1 cellular context compared by ENCODE assay signal in genomic region chr20:25278636-25279361, GRCh38.
TF ChIP-seq lines count a peak whose summit lies in the region.

No MANE protein-coding gene starts in this region.

TF ChIP-seq in HepG2, 621 proteins besides CTCF, POLR2A, EP300 and RAD21 (continued from another document):
- TF ChIP-seq UBTF (CRISPR knock-in tag; IDR thresholded peaks at IDR 0.05), result no peak
- TF ChIP-seq MXI1 (IDR thresholded peaks at IDR 0.05; ENCODE audit: borderline replicate concordance, low read depth, low read length), result no peak
- no peak for TF ChIP-seq ZNF891 (CRISPR knock-in tag; IDR thresholded peaks at IDR 0.05)
- no peak for TF ChIP-seq SOX5 (CRISPR knock-in tag; IDR thresholded peaks at IDR 0.05; ENCODE audit: borderline replicate concordance)
- TF ChIP-seq, protein P1, sequence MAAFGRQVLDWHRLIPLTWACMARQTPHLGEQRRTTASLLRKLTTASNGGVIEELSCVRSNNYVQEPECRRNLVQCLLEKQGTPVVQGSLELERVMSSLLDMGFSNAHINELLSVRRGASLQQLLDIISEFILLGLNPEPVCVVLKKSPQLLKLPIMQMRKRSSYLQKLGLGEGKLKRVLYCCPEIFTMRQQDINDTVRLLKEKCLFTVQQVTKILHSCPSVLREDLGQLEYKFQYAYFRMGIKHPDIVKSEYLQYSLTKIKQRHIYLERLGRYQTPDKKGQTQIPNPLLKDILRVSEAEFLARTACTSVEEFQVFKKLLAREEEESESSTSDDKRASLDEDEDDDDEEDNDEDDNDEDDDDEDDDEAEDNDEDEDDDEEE (CRISPR knock-in tag; IDR thresholded peaks at IDR 0.05), result no peak
- no peak for TF ChIP-seq CBX1 (IDR thresholded peaks at IDR 0.05; ENCODE audit: low read depth)
- TF ChIP-seq ADNP (CRISPR knock-in tag; IDR thresholded peaks at IDR 0.05), result no peak
- TF ChIP-seq ZNF121 (CRISPR knock-in tag; IDR thresholded peaks at IDR 0.05), result no peak
- no peak for TF ChIP-seq ZNF446 (CRISPR knock-in tag; IDR thresholded peaks at IDR 0.05)
- TF ChIP-seq ZKSCAN5 (CRISPR knock-in tag; IDR thresholded peaks at IDR 0.05), result no peak
- TF ChIP-seq FOXP1 (IDR thresholded peaks at IDR 0.05), result no peak
- TF ChIP-seq FOXP1 (CRISPR knock-in tag; IDR thresholded peaks at IDR 0.05), result no peak
- TF ChIP-seq PAF1 (CRISPR knock-in tag; IDR thresholded peaks at IDR 0.05), result no peak
- TF ChIP-seq, protein P2, sequence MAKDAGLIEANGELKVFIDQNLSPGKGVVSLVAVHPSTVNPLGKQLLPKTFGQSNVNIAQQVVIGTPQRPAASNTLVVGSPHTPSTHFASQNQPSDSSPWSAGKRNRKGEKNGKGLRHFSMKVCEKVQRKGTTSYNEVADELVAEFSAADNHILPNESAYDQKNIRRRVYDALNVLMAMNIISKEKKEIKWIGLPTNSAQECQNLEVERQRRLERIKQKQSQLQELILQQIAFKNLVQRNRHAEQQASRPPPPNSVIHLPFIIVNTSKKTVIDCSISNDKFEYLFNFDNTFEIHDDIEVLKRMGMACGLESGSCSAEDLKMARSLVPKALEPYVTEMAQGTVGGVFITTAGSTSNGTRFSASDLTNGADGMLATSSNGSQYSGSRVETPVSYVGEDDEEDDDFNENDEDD (CRISPR knock-in tag; IDR thresholded peaks at IDR 0.05; ENCODE audit: borderline replicate concordance), result no peak
- TF ChIP-seq JUN (CRISPR knock-in tag; IDR thresholded peaks at IDR 0.05), result no peak
- TF ChIP-seq, protein P3, sequence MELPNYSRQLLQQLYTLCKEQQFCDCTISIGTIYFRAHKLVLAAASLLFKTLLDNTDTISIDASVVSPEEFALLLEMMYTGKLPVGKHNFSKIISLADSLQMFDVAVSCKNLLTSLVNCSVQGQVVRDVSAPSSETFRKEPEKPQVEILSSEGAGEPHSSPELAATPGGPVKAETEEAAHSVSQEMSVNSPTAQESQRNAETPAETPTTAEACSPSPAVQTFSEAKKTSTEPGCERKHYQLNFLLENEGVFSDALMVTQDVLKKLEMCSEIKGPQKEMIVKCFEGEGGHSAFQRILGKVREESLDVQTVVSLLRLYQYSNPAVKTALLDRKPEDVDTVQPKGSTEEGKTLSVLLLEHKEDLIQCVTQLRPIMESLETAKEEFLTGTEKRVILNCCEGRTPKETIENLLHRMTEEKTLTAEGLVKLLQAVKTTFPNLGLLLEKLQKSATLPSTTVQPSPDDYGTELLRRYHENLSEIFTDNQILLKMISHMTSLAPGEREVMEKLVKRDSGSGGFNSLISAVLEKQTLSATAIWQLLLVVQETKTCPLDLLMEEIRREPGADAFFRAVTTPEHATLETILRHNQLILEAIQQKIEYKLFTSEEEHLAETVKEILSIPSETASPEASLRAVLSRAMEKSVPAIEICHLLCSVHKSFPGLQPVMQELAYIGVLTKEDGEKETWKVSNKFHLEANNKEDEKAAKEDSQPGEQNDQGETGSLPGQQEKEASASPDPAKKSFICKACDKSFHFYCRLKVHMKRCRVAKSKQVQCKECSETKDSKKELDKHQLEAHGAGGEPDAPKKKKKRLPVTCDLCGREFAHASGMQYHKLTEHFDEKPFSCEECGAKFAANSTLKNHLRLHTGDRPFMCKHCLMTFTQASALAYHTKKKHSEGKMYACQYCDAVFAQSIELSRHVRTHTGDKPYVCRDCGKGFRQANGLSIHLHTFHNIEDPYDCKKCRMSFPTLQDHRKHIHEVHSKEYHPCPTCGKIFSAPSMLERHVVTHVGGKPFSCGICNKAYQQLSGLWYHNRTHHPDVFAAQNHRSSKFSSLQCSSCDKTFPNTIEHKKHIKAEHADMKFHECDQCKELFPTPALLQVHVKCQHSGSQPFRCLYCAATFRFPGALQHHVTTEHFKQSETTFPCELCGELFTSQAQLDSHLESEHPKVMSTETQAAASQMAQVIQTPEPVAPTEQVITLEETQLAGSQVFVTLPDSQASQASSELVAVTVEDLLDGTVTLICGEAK (IDR thresholded peaks at IDR 0.05), result no peak
- TF ChIP-seq, protein P3 (CRISPR knock-in tag; IDR thresholded peaks at IDR 0.05), result no peak
- no peak for TF ChIP-seq ZNF354B (CRISPR knock-in tag; IDR thresholded peaks at IDR 0.05)
- TF ChIP-seq ZNF343 (CRISPR knock-in tag; IDR thresholded peaks at IDR 0.05), result no peak
- no peak for TF ChIP-seq ZNF567 (CRISPR knock-in tag; IDR thresholded peaks at IDR 0.05; ENCODE audit: borderline replicate concordance)
